ENCODE assay signal across 34 cellular contexts in genomic region chr2:237231593-237231992, GRCh38.
A peak's percentile ranks its signal among the peaks of the same experiment; 100 is the strongest.
DNase-seq lines count a peak whose midpoint lies in the region; ATAC-seq, FAIRE-seq and TF ChIP-seq lines count a peak whose summit lies in the region.
"Had no signal": no experiment of that assay in that cellular context is flagged by ENCODE, and none has a peak within 500 bp of the region (broad histone marks: within the 10 kb centered on the region; RNA-seq: fewer than 3 reads in every experiment).

No MANE protein-coding gene starts in this region.

- H3K36me3 Mint-ChIP-seq in activated CD8-positive, alpha-beta memory T cell treated with anti-CD3 and anti-CD28 coated beads, Interleukin-2, amount 10 ng/mL, durations not matched to agents 7 days and 5 days = no peaks in the 10 kb centered on the region
- no peaks in the 10 kb centered on the region for H3K36me3 Mint-ChIP-seq in astrocyte (ENCODE audit: low read depth, unreplicated experiment)
- H3K36me3 Mint-ChIP-seq: CD4-positive, CD25-positive, alpha-beta regulatory T cell; naive B cell; stimulated activated effector memory CD8-positive, alpha-beta T cell treated with anti-CD3 and anti-CD28 coated beads, Interleukin-12 subunit alpha, Interleukin-12 subunit beta, amount 100 ng/mL, for 72 hours had no signal

- no peak overlapping the region for H3K27ac Mint-ChIP-seq in activated CD8-positive, alpha-beta memory T cell treated with anti-CD3 and anti-CD28 coated beads, Interleukin-2, amount 10 ng/mL, durations not matched to agents 7 days and 5 days
- H3K27ac Mint-ChIP-seq in astrocyte (ENCODE audit: unreplicated experiment) = no peak overlapping the region
- H3K27ac Mint-ChIP-seq: activated naive CD8-positive, alpha-beta T cell; CD4-positive, CD25-positive, alpha-beta regulatory T cell; effector memory CD8-positive, alpha-beta T cell; naive B cell; progenitor cell of endocrine pancreas; stimulated activated effector memory CD8-positive, alpha-beta T cell treated with anti-CD3 and anti-CD28 coated beads, Interleukin-12 subunit alpha, Interleukin-12 subunit beta, amount 100 ng/mL, for 72 hours; T-helper 2 cell treated with Interferon-gamma antibody and Interleukin-4, amounts not matched to agents 5 μg/mL and 100 μg/mL, for 36 hours had no signal

- H2AFZ ChIP-seq in astrocyte (ENCODE audit: low read depth, low read length) = no peak overlapping the region
- no peak overlapping the region for H2AFZ ChIP-seq in mesenchymal stem cell (ENCODE audit: low read depth, low read length)

- H3K27me3 Mint-ChIP-seq in activated CD8-positive, alpha-beta memory T cell treated with anti-CD3 and anti-CD28 coated beads, Interleukin-2, amount 10 ng/mL, durations not matched to agents 7 days and 5 days = peaks cover 10% of the 10 kb centered on the region
- peaks cover 5% of the 10 kb centered on the region for H3K27me3 Mint-ChIP-seq in astrocyte (ENCODE audit: low read depth, unreplicated experiment)

- H3K4me3 Mint-ChIP-seq in activated CD8-positive, alpha-beta memory T cell treated with anti-CD3 and anti-CD28 coated beads, Interleukin-2, amount 10 ng/mL, durations not matched to agents 7 days and 5 days = no peak overlapping the region
- H3K4me3 Mint-ChIP-seq in astrocyte (ENCODE audit: unreplicated experiment) = no peak overlapping the region
- H3K4me3 Mint-ChIP-seq: activated naive CD8-positive, alpha-beta T cell; CD4-positive, CD25-positive, alpha-beta regulatory T cell; effector memory CD8-positive, alpha-beta T cell; naive B cell; stimulated activated effector memory CD8-positive, alpha-beta T cell treated with anti-CD3 and anti-CD28 coated beads, Interleukin-12 subunit alpha, Interleukin-12 subunit beta, amount 100 ng/mL, for 72 hours; T-helper 2 cell treated with Interferon-gamma antibody and Interleukin-4, amounts not matched to agents 5 μg/mL and 100 μg/mL, for 36 hours had no signal

- no peaks in the 10 kb centered on the region for H3K9me3 Mint-ChIP-seq in activated CD8-positive, alpha-beta memory T cell treated with anti-CD3 and anti-CD28 coated beads, Interleukin-2, amount 10 ng/mL, durations not matched to agents 7 days and 5 days (ENCODE audit: low read depth)
- peaks cover 11% of the 10 kb centered on the region for H3K9me3 Mint-ChIP-seq in astrocyte (ENCODE audit: unreplicated experiment)
- H3K9me3 Mint-ChIP-seq: effector memory CD8-positive, alpha-beta T cell; T-helper 2 cell treated with Interferon-gamma antibody and Interleukin-4, amounts not matched to agents 5 μg/mL and 100 μg/mL, for 36 hours had no signal

- peak; percentile 23 for DNase-seq in activated CD8-positive, alpha-beta memory T cell treated with anti-CD3 and anti-CD28 coated beads, Interleukin-2, amount 10 ng/mL, durations not matched to agents 7 days and 5 days
- DNase-seq in activated CD8-positive, alpha-beta memory T cell treated with anti-CD3 and anti-CD28 coated beads, Interleukin-2, amount 50 U/mL, for 4 hours = no peak
- peak; percentile 57 for DNase-seq in astrocyte (ENCODE audit: low read depth)
- no peak for DNase-seq in mesenchymal stem cell
- DNase-seq in tibial artery = no peak
- no peak for DNase-seq in DMS 273 treated with DMSO at 0.1 percent for 48 hours (lab: John Stamatoyannopoulos, UW)
- no peak for DNase-seq in GM10248 (ENCODE audit: extremely low spot score)
- DNase-seq: 8988T; activated CD4-positive, alpha-beta T cell treated with anti-CD3 and anti-CD28 coated beads for 4 hours; anterior cingulate cortex; Calu3; CD4-positive, CD25-positive, alpha-beta regulatory T cell; cortex of kidney; effector memory CD8-positive, alpha-beta T cell; erythroblast; naive B cell; NCI-H1417; NCI-H2029 treated with DMSO at 0.1 percent for 48 hours; NCI-H69; PC-3; SHP77; sigmoid colon; stimulated activated CD4-positive, alpha-beta T cell treated with anti-CD3 and anti-CD28 coated beads, Interleukin-15, amount 100 ng/mL, for 24 hours; upper lobe of right lung had no signal

- intact Hi-C loops in tibial artery (cut with DNase I; ENCODE audit: low total_unique reads) = no loop called here

- H2BK5ac ChIP-seq in mesenchymal stem cell (ENCODE audit: low read depth, low read length, poor library complexity, severe bottlenecking) = no peak overlapping the region

- peak overlapping the region in 1 of 2 experiments; percentile 87 for H3K14ac ChIP-seq in mesenchymal stem cell (ENCODE audit: low read length in 2 of 2)

- H3K36me3 ChIP-seq in astrocyte (ENCODE audit: insufficient read depth, low read length) (no peaks in the 10 kb centered on the region), mesenchymal stem cell (ENCODE audit: control insufficient read depth in 1 of 2, insufficient read depth in 2 of 2, low read depth in 1 of 2, low read length in 2 of 2) (peaks cover 0 to 3% of the 10 kb centered on the region in 2 experiments), tibial artery (no peaks in the 10 kb centered on the region)
- H3K36me3 ChIP-seq: cardiac muscle cell, heart left ventricle, sigmoid colon, upper lobe of right lung had no signal

- H2BK12ac ChIP-seq in mesenchymal stem cell (ENCODE audit: low read length in 2 of 2) = peak overlapping the region; percentile 51 to 99

- H3K23ac ChIP-seq in mesenchymal stem cell (ENCODE audit: low read length in 2 of 2) = no peak overlapping the region

- POLR2A ChIA-PET in GM10248 (lab: Yijun Ruan, JAX) = no interaction called here

- H3K4me2 ChIP-seq in astrocyte (ENCODE audit: low read length) = no peak overlapping the region
- no peak overlapping the region for H3K4me2 ChIP-seq in mesenchymal stem cell (ENCODE audit: low read length, poor library complexity, severe bottlenecking)

- peak overlapping the region in 1 of 2 experiments; percentile 41 for H3K4ac ChIP-seq in mesenchymal stem cell (ENCODE audit: low read depth in 1 of 2, low read length in 2 of 2)

- CTCF ChIA-PET in activated CD8-positive, alpha-beta memory T cell treated with anti-CD3 and anti-CD28 coated beads, Interleukin-2, amount 10 ng/mL, durations not matched to agents 7 days and 5 days (lab: Charles Lee) = no interaction called here
- CTCF ChIA-PET in GM10248 (lab: Yijun Ruan, JAX) = no interaction called here

- no peak overlapping the region for H3K9ac ChIP-seq in astrocyte (ENCODE audit: low read length)
- no peak overlapping the region for H3K9ac ChIP-seq in mesenchymal stem cell (ENCODE audit: low read length)

- H3K27me3 ChIP-seq in astrocyte (ENCODE audit: insufficient read depth, low read length) (no peaks in the 10 kb centered on the region), mesenchymal stem cell (ENCODE audit: control insufficient read depth in 1 of 2, insufficient read depth in 1 of 2, low read length in 2 of 2) (no peaks in the 10 kb centered on the region), tibial artery (no peaks in the 10 kb centered on the region)
- H3K27me3 ChIP-seq: cardiac muscle cell, heart left ventricle, sigmoid colon had no signal

- H2AK5ac ChIP-seq in mesenchymal stem cell (ENCODE audit: low read length, severe bottlenecking) = peak overlapping the region; percentile 64

- H3K4me3 ChIP-seq in astrocyte (ENCODE audit: insufficient read depth, low read depth, low read length) = no peak overlapping the region
- no peak overlapping the region for H3K4me3 ChIP-seq in mesenchymal stem cell (ENCODE audit: insufficient read depth in 1 of 2, low read depth in 1 of 2, low read length in 2 of 2)
- no peak overlapping the region for H3K4me3 ChIP-seq in tibial artery
- H3K4me3 ChIP-seq: cardiac muscle cell, heart left ventricle, sigmoid colon, upper lobe of right lung had no signal

- H3K4me1 Mint-ChIP-seq in activated CD8-positive, alpha-beta memory T cell treated with anti-CD3 and anti-CD28 coated beads, Interleukin-2, amount 10 ng/mL, durations not matched to agents 7 days and 5 days = peaks cover 9% of the 10 kb centered on the region
- H3K4me1 Mint-ChIP-seq in astrocyte (ENCODE audit: low read depth, unreplicated experiment) = peaks cover 37% of the 10 kb centered on the region
- H3K4me1 Mint-ChIP-seq: naive B cell had no signal

- H4K91ac ChIP-seq in mesenchymal stem cell (ENCODE audit: low read length) = peak overlapping the region; percentile 90

- no peak for ATAC-seq in activated CD8-positive, alpha-beta memory T cell treated with anti-CD3 and anti-CD28 coated beads, Interleukin-2, amount 10 ng/mL, durations not matched to agents 7 days and 5 days
- ATAC-seq in HG03045 (IDR thresholded peaks at IDR 0.05; ENCODE audit: unreplicated experiment) = no peak
- ATAC-seq: effector memory CD8-positive, alpha-beta T cell; PC-3; stimulated activated effector memory CD8-positive, alpha-beta T cell treated with anti-CD3 and anti-CD28 coated beads, Interleukin-12 subunit alpha, Interleukin-12 subunit beta, amount 100 ng/mL, for 72 hours; upper lobe of right lung had no signal

- H3K27ac ChIP-seq in astrocyte (ENCODE audit: low read depth, low read length) = no peak overlapping the region
- H3K27ac ChIP-seq in mesenchymal stem cell (ENCODE audit: low read length, poor library complexity, severe bottlenecking) = no peak overlapping the region
- peak overlapping the region; percentile 57 to 78 for H3K27ac ChIP-seq in tibial artery
- H3K27ac ChIP-seq: cardiac muscle cell, HL-60, sigmoid colon, upper lobe of right lung had no signal

- H2BK120ac ChIP-seq in mesenchymal stem cell (ENCODE audit: low read depth, low read length) = no peak overlapping the region

- WGBS in mesenchymal stem cell = 98% methylated on average over 9 of the region's 9 CpGs

- H3K18ac ChIP-seq in mesenchymal stem cell (ENCODE audit: low read depth in 1 of 2, low read length in 2 of 2) = peak overlapping the region; percentile 19 to 31

- no peak overlapping the region for H4K8ac ChIP-seq in mesenchymal stem cell (ENCODE audit: low read length)

- H2BK15ac ChIP-seq in mesenchymal stem cell (ENCODE audit: low read depth, poor library complexity, severe bottlenecking) = peak overlapping the region; percentile 70

- H3K4me1 ChIP-seq in astrocyte (ENCODE audit: insufficient read depth, low read length) = peaks cover 37% of the 10 kb centered on the region
- H3K4me1 ChIP-seq in mesenchymal stem cell (ENCODE audit: control insufficient read depth, insufficient read depth, low read depth, low read length) = peaks cover 10% of the 10 kb centered on the region
- peaks cover 0 to 57% (median 44%) of the 10 kb centered on the region in 4 donors for H3K4me1 ChIP-seq in tibial artery

- H3K79me1 ChIP-seq in mesenchymal stem cell (replicated peaks; ENCODE audit: low read length, poor library complexity, severe bottlenecking) = no peaks in the 10 kb centered on the region

- no peaks in the 10 kb centered on the region for H3K9me3 ChIP-seq in astrocyte (ENCODE audit: insufficient read depth, low read depth, low read length)
- H3K9me3 ChIP-seq in mesenchymal stem cell (ENCODE audit: control insufficient read depth, low read length) = no peaks in the 10 kb centered on the region
- no peaks in the 10 kb centered on the region for H3K9me3 ChIP-seq in tibial artery
- H3K9me3 ChIP-seq: heart left ventricle, sigmoid colon, upper lobe of right lung had no signal

- TF ChIP-seq CTCF in astrocyte (IDR thresholded peaks at IDR 0.05; ENCODE audit: insufficient read depth, low read depth, low read length) = no peak
- TF ChIP-seq CTCF in tibial artery (IDR thresholded peaks at IDR 0.05) = no peak
- TF ChIP-seq CTCF in GM10248 (IDR thresholded peaks at IDR 0.05; ENCODE audit: control extremely low read depth, extremely low read depth, low read depth, missing control alignments) = no peak

- no peak for FAIRE-seq in astrocyte (lab: Jason Lieb, UNC)
- FAIRE-seq: GM19239, keratinocyte had no signal

- no peaks in the 10 kb centered on the region for H3K79me2 ChIP-seq in astrocyte (ENCODE audit: insufficient read depth, low read length)

- no peaks in the 10 kb centered on the region for H4K20me1 ChIP-seq in astrocyte (ENCODE audit: insufficient read depth, low read length)

Comparison
In these comparisons a context has a peak if more than half of its experiments do, and no peak if none do; other contexts are left out.
1. DNase-seq: peak in activated CD8-positive, alpha-beta memory T cell treated with anti-CD3 and anti-CD28 coated beads, Interleukin-2, amount 10 ng/mL, durations not matched to agents 7 days and 5 days (single experiment) and astrocyte (single experiment); none in activated CD8-positive, alpha-beta memory T cell treated with anti-CD3 and anti-CD28 coated beads, Interleukin-2, amount 50 U/mL, for 4 hours (single experiment), mesenchymal stem cell (single experiment), tibial artery (0 of 2), DMS 273 treated with DMSO at 0.1 percent for 48 hours (single experiment) and GM10248 (single experiment).
2. H3K27ac ChIP-seq: peak in tibial artery (2 of 2); none in astrocyte (single experiment) and mesenchymal stem cell (single experiment).